18 cellular contexts compared by ENCODE assay signal in genomic region chr11:70354629-70355028, GRCh38.
"Had no signal": no experiment of that assay in that cellular context is flagged by ENCODE, and none has a peak within 500 bp of the region (broad histone marks: within the 10 kb centered on the region; RNA-seq: fewer than 3 reads in every experiment).

No MANE protein-coding gene starts in this region.

- DNase-seq: cerebellar nuclear complex; colonic mucosa; cortex of kidney; effector CD8-positive, alpha-beta T cell; foreskin keratinocyte; heart right ventricle; hippocampal formation; kidney; kidney glomerular epithelial cell; left lung; lower lobe of right lung; mesenchymal stem cell; mucosa of descending colon had no signal

- H3K9me3 Mint-ChIP-seq: dendritic cell treated with granulocyte-macrophage colony-stimulating factor and Interleukin-4, amounts not matched to agents 40 ng/mL and 50 ng/mL, for 4 days; effector memory CD8-positive, alpha-beta T cell; mesothelial cell of epicardium had no signal

- H3K27ac Mint-ChIP-seq: dendritic cell treated with granulocyte-macrophage colony-stimulating factor and Interleukin-4, amounts not matched to agents 40 ng/mL and 50 ng/mL, for 4 days; mesothelial cell of epicardium had no signal

- H3K27me3 Mint-ChIP-seq: dendritic cell treated with granulocyte-macrophage colony-stimulating factor and Interleukin-4, amounts not matched to agents 40 ng/mL and 50 ng/mL, for 4 days; effector memory CD8-positive, alpha-beta T cell had no signal

- H3K4me1 Mint-ChIP-seq: mesothelial cell of epicardium had no signal

- H3K4me3 Mint-ChIP-seq: dendritic cell treated with granulocyte-macrophage colony-stimulating factor and Interleukin-4, amounts not matched to agents 40 ng/mL and 50 ng/mL, for 4 days; mesothelial cell of epicardium had no signal

- H3K9me3 ChIP-seq: colonic mucosa, esophagus muscularis mucosa, gastroesophageal sphincter, heart right ventricle, left lung, lower lobe of right lung, mucosa of descending colon had no signal

- H3K27ac ChIP-seq: colonic mucosa, esophagus muscularis mucosa, foreskin keratinocyte, gastroesophageal sphincter, heart right ventricle, left lung, lower lobe of right lung had no signal

- ATAC-seq: foreskin keratinocyte, gastroesophageal sphincter, left lung, lower lobe of right lung, mucosa of descending colon had no signal

- H3K4me3 ChIP-seq: colonic mucosa, esophagus muscularis mucosa, gastroesophageal sphincter, heart right ventricle, left lung, lower lobe of right lung, mucosa of descending colon had no signal

- H3K4me1 ChIP-seq: colonic mucosa, foreskin keratinocyte, gastroesophageal sphincter, left lung had no signal

- H3K27me3 ChIP-seq: colonic mucosa, esophagus muscularis mucosa, foreskin keratinocyte, gastroesophageal sphincter, heart right ventricle, left lung had no signal
